29 cellular contexts compared by ENCODE assay signal in the genomic region with DNA sequence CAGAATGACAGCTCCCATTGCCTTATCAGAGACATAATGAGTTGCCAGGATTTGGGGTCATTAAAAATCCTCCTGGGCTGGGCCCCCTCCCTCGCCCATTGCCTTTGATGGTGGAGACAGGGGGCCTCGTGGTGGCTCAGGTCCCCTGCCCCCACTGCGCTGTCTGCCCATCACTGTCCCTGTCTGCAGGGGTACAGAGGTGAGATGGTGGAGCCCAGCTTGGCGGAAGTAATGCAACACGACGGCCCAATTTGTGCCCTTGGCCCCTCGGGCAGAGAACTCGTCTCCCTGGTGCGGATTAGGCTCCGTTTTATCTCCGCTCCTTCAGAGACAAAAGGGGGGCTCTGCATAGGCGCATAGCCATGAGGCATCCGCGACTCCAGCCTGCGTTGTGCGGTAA.
"Had no signal": no experiment of that assay in that cellular context is flagged by ENCODE, and none has a peak within 500 bp of the region (broad histone marks: within the 10 kb centered on the region; RNA-seq: fewer than 3 reads in every experiment).

No MANE protein-coding gene starts in this region.

- H3K4me3 ChIP-seq: esophagus muscularis mucosa, gastrocnemius medialis had no signal

- H3K9me3 ChIP-seq: gastrocnemius medialis had no signal

- H3K4me1 Mint-ChIP-seq: activated B cell treated with CpG ODN at 0.5 μM for 24 hours; activated naive CD4-positive, alpha-beta T cell treated with anti-CD3 and anti-CD28 coated beads, Interleukin-2, amount 50 U/mL, for 24 hours; activated naive CD8-positive, alpha-beta T cell treated with anti-CD3 and anti-CD28 coated beads, Interleukin-2, amount 10 ng/mL, durations not matched to agents 7 days and 5 days had no signal

- H3K27ac Mint-ChIP-seq: activated B cell treated with CpG ODN at 0.5 μM for 24 hours; activated CD8-positive, alpha-beta T cell treated with anti-CD3 and anti-CD28 coated beads for 36 hours; activated naive CD4-positive, alpha-beta T cell treated with anti-CD3 and anti-CD28 coated beads for 36 hours; activated naive CD4-positive, alpha-beta T cell treated with anti-CD3 and anti-CD28 coated beads, Interleukin-2, amount 50 U/mL, for 24 hours; activated naive CD8-positive, alpha-beta T cell treated with anti-CD3 and anti-CD28 coated beads, Interleukin-2, amount 10 ng/mL, durations not matched to agents 7 days and 5 days; activated T-helper 1 cell treated with anti-CD3 and anti-CD28 coated beads, Interleukin-12 subunit alpha, Interleukin-12 subunit beta, Interleukin-2, Interleukin-4 antibody, amounts not matched to agents 30 ng/mL and 10 ng/mL and 1 ng/mL, durations not matched to agents 14 hours and 24 hours and 36 hours; activated T-helper 2 cell treated with anti-CD3 and anti-CD28 coated beads, Interferon-gamma antibody, Interleukin-2, Interleukin-4, amounts not matched to agents 10 μg/mL and 5 μg/mL and 100 μg/mL, durations not matched to agents 14 hours and 24 hours and 36 hours; effector memory CD8-positive, alpha-beta T cell; T-helper 17 cell; T-helper 2 cell treated with Interferon-gamma antibody and Interleukin-4, amounts not matched to agents 5 μg/mL and 100 μg/mL, for 36 hours had no signal

- FAIRE-seq: astrocyte, colon had no signal

- H3K36me3 ChIP-seq: esophagus muscularis mucosa, gastrocnemius medialis, WERI-Rb-1 had no signal

- H3K27me3 Mint-ChIP-seq: activated B cell treated with CpG ODN at 0.5 μM for 24 hours; activated CD8-positive, alpha-beta T cell treated with anti-CD3 and anti-CD28 coated beads for 36 hours; activated naive CD4-positive, alpha-beta T cell treated with anti-CD3 and anti-CD28 coated beads, Interleukin-2, amount 50 U/mL, for 24 hours had no signal

- H3K4me1 ChIP-seq: foreskin keratinocyte had no signal

- H3K27ac ChIP-seq: esophagus muscularis mucosa, foreskin keratinocyte, gastrocnemius medialis, WERI-Rb-1 had no signal

- H3K4me3 Mint-ChIP-seq: activated B cell treated with CpG ODN at 0.5 μM for 24 hours; activated CD8-positive, alpha-beta T cell treated with anti-CD3 and anti-CD28 coated beads for 36 hours; activated naive CD4-positive, alpha-beta T cell treated with anti-CD3 and anti-CD28 coated beads for 36 hours; activated naive CD4-positive, alpha-beta T cell treated with anti-CD3 and anti-CD28 coated beads, Interleukin-2, amount 50 U/mL, for 24 hours; activated naive CD8-positive, alpha-beta T cell treated with anti-CD3 and anti-CD28 coated beads, Interleukin-2, amount 10 ng/mL, durations not matched to agents 7 days and 5 days; activated T-cell treated with anti-CD3 and anti-CD28 coated beads, Interleukin-2, amount 50 U/mL, for 4 hours; activated T-helper 1 cell treated with anti-CD3 and anti-CD28 coated beads, Interleukin-12 subunit alpha, Interleukin-12 subunit beta, Interleukin-2, Interleukin-4 antibody, amounts not matched to agents 30 ng/mL and 10 ng/mL and 1 ng/mL, durations not matched to agents 14 hours and 24 hours and 36 hours; effector memory CD8-positive, alpha-beta T cell; T-helper 17 cell; T-helper 2 cell treated with Interferon-gamma antibody and Interleukin-4, amounts not matched to agents 5 μg/mL and 100 μg/mL, for 36 hours had no signal

- DNase-seq: activated B cell treated with CpG ODN at 0.5 μM for 24 hours; activated CD4-positive, alpha-beta T cell treated with anti-CD3 and anti-CD28 coated beads for 48 hours; activated CD4-positive, alpha-beta T cell treated with anti-CD3 and anti-CD28 coated beads, Interleukin-2, amount 50 U/mL, for 1 hour; activated CD4-positive, alpha-beta T cell treated with anti-CD3 and anti-CD28 coated beads, Interleukin-2, amount 50 U/mL, for 48 hours; activated CD8-positive, alpha-beta memory T cell treated with anti-CD3 and anti-CD28 coated beads for 24 hours; activated CD8-positive, alpha-beta T cell treated with anti-CD3 and anti-CD28 coated beads for 36 hours; activated effector memory CD4-positive, alpha-beta T cell treated with anti-CD3 and anti-CD28 coated beads, Interleukin-2, amount 50 U/mL, for 16 hours; activated naive CD4-positive, alpha-beta T cell treated with anti-CD3 and anti-CD28 coated beads for 36 hours; activated naive CD8-positive, alpha-beta T cell treated with anti-CD3 and anti-CD28 coated beads, Interleukin-2, amount 10 ng/mL, durations not matched to agents 7 days and 5 days; activated T-cell treated with anti-CD3 and anti-CD28 coated beads, Interleukin-2, amount 50 U/mL, for 4 hours; amniotic stem cell; cortex of kidney; dermis blood vessel endothelial cell; effector CD4-positive, alpha-beta T cell; effector memory CD8-positive, alpha-beta T cell; erythroblast; foreskin keratinocyte; T-helper 1 cell; T-helper 17 cell; T1000 had no signal

- H3K27me3 ChIP-seq: esophagus muscularis mucosa, gastrocnemius medialis had no signal

- H3K36me3 Mint-ChIP-seq: activated naive CD4-positive, alpha-beta T cell treated with anti-CD3 and anti-CD28 coated beads, Interleukin-2, amount 50 U/mL, for 24 hours; activated naive CD8-positive, alpha-beta T cell treated with anti-CD3 and anti-CD28 coated beads, Interleukin-2, amount 10 ng/mL, durations not matched to agents 7 days and 5 days had no signal

- H3K9me3 Mint-ChIP-seq: activated B cell treated with CpG ODN at 0.5 μM for 24 hours; activated CD8-positive, alpha-beta T cell treated with anti-CD3 and anti-CD28 coated beads for 36 hours; activated naive CD4-positive, alpha-beta T cell treated with anti-CD3 and anti-CD28 coated beads for 36 hours; activated naive CD4-positive, alpha-beta T cell treated with anti-CD3 and anti-CD28 coated beads, Interleukin-2, amount 50 U/mL, for 24 hours; activated naive CD8-positive, alpha-beta T cell treated with anti-CD3 and anti-CD28 coated beads, Interleukin-2, amount 10 ng/mL, durations not matched to agents 7 days and 5 days; activated T-cell treated with anti-CD3 and anti-CD28 coated beads, Interleukin-2, amount 50 U/mL, for 4 hours; activated T-helper 1 cell treated with anti-CD3 and anti-CD28 coated beads, Interleukin-12 subunit alpha, Interleukin-12 subunit beta, Interleukin-2, Interleukin-4 antibody, amounts not matched to agents 30 ng/mL and 10 ng/mL and 1 ng/mL, durations not matched to agents 14 hours and 24 hours and 36 hours; activated T-helper 2 cell treated with anti-CD3 and anti-CD28 coated beads, Interferon-gamma antibody, Interleukin-2, Interleukin-4, amounts not matched to agents 10 μg/mL and 5 μg/mL and 100 μg/mL, durations not matched to agents 14 hours and 24 hours and 36 hours; effector memory CD8-positive, alpha-beta T cell; T-helper 2 cell treated with Interferon-gamma antibody and Interleukin-4, amounts not matched to agents 5 μg/mL and 100 μg/mL, for 36 hours had no signal
